In genomic region chr6:87210979-87211378, GRCh38 we compare ENCODE assay signal across 11 cellular contexts. TPM values are rescaled to one million over a fixed set of nuclear protein-coding genes. Genes with fewer than 3 reads are reported as not detected.
A peak's percentile ranks its signal among the peaks of the same experiment; 100 is the strongest.
DNase-seq lines count a peak whose midpoint lies in the region; ATAC-seq and TF ChIP-seq lines count a peak whose summit lies in the region.
"Had no signal": no experiment of that assay in that cellular context is flagged by ENCODE, and none has a peak within 500 bp of the region (broad histone marks: within the 10 kb centered on the region; RNA-seq: fewer than 3 reads in every experiment).

No MANE protein-coding gene starts in this region.

- no peak for DNase-seq in activated CD8-positive, alpha-beta memory T cell treated with anti-CD3 and anti-CD28 coated beads, Interleukin-2, amount 10 ng/mL, durations not matched to agents 7 days and 5 days
- no peak for DNase-seq in activated CD8-positive, alpha-beta memory T cell treated with anti-CD3 and anti-CD28 coated beads, Interleukin-2, amount 50 U/mL, for 48 hours
- DNase-seq in right lobe of liver, result no peak
- DNase-seq in coronary artery (ENCODE audit: low spot score), result no peak
- DNase-seq in AG08396 (ENCODE audit: low spot score), result no peak
- DNase-seq: NCI-H226 had no signal

- peaks cover 24% of the 10 kb centered on the region for H3K36me3 Mint-ChIP-seq in activated CD8-positive, alpha-beta memory T cell treated with anti-CD3 and anti-CD28 coated beads, Interleukin-2, amount 10 ng/mL, durations not matched to agents 7 days and 5 days
- peaks cover 17% of the 10 kb centered on the region for H3K36me3 Mint-ChIP-seq in stimulated activated memory B cell treated with anti-CD40 and anti-IgM and Interleukin-4, amounts not matched to agents 10 μg/mL and 1 μg/mL and 100 μg/mL, for 72 hours

- H3K4me1 Mint-ChIP-seq in activated CD8-positive, alpha-beta memory T cell treated with anti-CD3 and anti-CD28 coated beads, Interleukin-2, amount 10 ng/mL, durations not matched to agents 7 days and 5 days, result peaks cover 44% of the 10 kb centered on the region
- H3K4me1 Mint-ChIP-seq in stimulated activated memory B cell treated with anti-CD40 and anti-IgM and Interleukin-4, amounts not matched to agents 10 μg/mL and 1 μg/mL and 100 μg/mL, for 72 hours, result peaks cover 67% of the 10 kb centered on the region

- TF ChIP-seq CTCF in right lobe of liver (IDR thresholded peaks at IDR 0.05) (no peak), coronary artery (IDR thresholded peaks at IDR 0.05) (no peak)

- TF ChIP-seq POLR2A in right lobe of liver (IDR thresholded peaks at IDR 0.05), result no peak

- no peak overlapping the region for H3K9ac ChIP-seq in HUES6 (ENCODE audit: low read length)

- CTCF ChIA-PET in activated CD8-positive, alpha-beta memory T cell treated with anti-CD3 and anti-CD28 coated beads, Interleukin-2, amount 10 ng/mL, durations not matched to agents 7 days and 5 days (lab: Charles Lee), result no interaction called here

- H3K27me3 Mint-ChIP-seq in activated CD8-positive, alpha-beta memory T cell treated with anti-CD3 and anti-CD28 coated beads, Interleukin-2, amount 10 ng/mL, durations not matched to agents 7 days and 5 days, result no peaks in the 10 kb centered on the region
- H3K27me3 Mint-ChIP-seq in stimulated activated memory B cell treated with anti-CD40 and anti-IgM and Interleukin-4, amounts not matched to agents 10 μg/mL and 1 μg/mL and 100 μg/mL, for 72 hours, result no peaks in the 10 kb centered on the region
- H3K27me3 Mint-ChIP-seq: dendritic cell treated with granulocyte-macrophage colony-stimulating factor and Interleukin-4, amounts not matched to agents 40 ng/mL and 50 ng/mL, for 4 days had no signal

- H3K27ac Mint-ChIP-seq in activated CD8-positive, alpha-beta memory T cell treated with anti-CD3 and anti-CD28 coated beads, Interleukin-2, amount 10 ng/mL, durations not matched to agents 7 days and 5 days, result no peak overlapping the region
- H3K27ac Mint-ChIP-seq in stimulated activated memory B cell treated with anti-CD40 and anti-IgM and Interleukin-4, amounts not matched to agents 10 μg/mL and 1 μg/mL and 100 μg/mL, for 72 hours, result no peak overlapping the region
- H3K27ac Mint-ChIP-seq: dendritic cell treated with granulocyte-macrophage colony-stimulating factor and Interleukin-4, amounts not matched to agents 40 ng/mL and 50 ng/mL, for 4 days had no signal

- H3K36me3 ChIP-seq in HUES6 (ENCODE audit: control insufficient read depth, insufficient read depth, low read length) (peaks cover 5% of the 10 kb centered on the region; the same call in 1 of the 2 replicates), right lobe of liver (no peaks in the 10 kb centered on the region)
- H3K36me3 ChIP-seq: vagina had no signal

- H3K9me3 Mint-ChIP-seq in activated CD8-positive, alpha-beta memory T cell treated with anti-CD3 and anti-CD28 coated beads, Interleukin-2, amount 10 ng/mL, durations not matched to agents 7 days and 5 days (ENCODE audit: low read depth), result no peaks in the 10 kb centered on the region
- H3K9me3 Mint-ChIP-seq in stimulated activated memory B cell treated with anti-CD40 and anti-IgM and Interleukin-4, amounts not matched to agents 10 μg/mL and 1 μg/mL and 100 μg/mL, for 72 hours, result no peaks in the 10 kb centered on the region
- H3K9me3 Mint-ChIP-seq: dendritic cell treated with granulocyte-macrophage colony-stimulating factor and Interleukin-4, amounts not matched to agents 40 ng/mL and 50 ng/mL, for 4 days had no signal

- H3K27me3 ChIP-seq in HUES6 (ENCODE audit: control insufficient read depth, insufficient read depth, low read length), result no peaks in the 10 kb centered on the region
- H3K27me3 ChIP-seq in right lobe of liver, result no peaks in the 10 kb centered on the region
- H3K27me3 ChIP-seq: vagina had no signal

- no peak overlapping the region; the same call in 1 of the 2 replicates for H3K27ac ChIP-seq in HUES6 (ENCODE audit: low read depth, low read length)
- H3K27ac ChIP-seq in right lobe of liver, result no peak overlapping the region
- H3K27ac ChIP-seq in coronary artery, result no peak overlapping the region
- H3K27ac ChIP-seq: vagina had no signal

- WGBS in right lobe of liver (ENCODE audit: insufficient coverage, low coverage, low lambda C conversion rate, missing lambda C conversion rate), result 77% methylated on average over 1 of the region's 1 CpG

- ATAC-seq in activated CD8-positive, alpha-beta memory T cell treated with anti-CD3 and anti-CD28 coated beads, Interleukin-2, amount 10 ng/mL, durations not matched to agents 7 days and 5 days, result peak; percentile 47
- ATAC-seq in HG02642 (IDR thresholded peaks at IDR 0.05; ENCODE audit: poor library complexity, unreplicated experiment) (peak; percentile 98), right lobe of liver (no peak)
- ATAC-seq in stimulated activated memory B cell treated with anti-CD40 and anti-IgM and Interleukin-4, amounts not matched to agents 10 μg/mL and 1 μg/mL and 100 μg/mL, for 72 hours, result peak; percentile 92

- no peaks in the 10 kb centered on the region for H3K9me3 ChIP-seq in HUES6 (ENCODE audit: control insufficient read depth, insufficient read depth, low read depth, low read length)
- H3K9me3 ChIP-seq in right lobe of liver, result no peaks in the 10 kb centered on the region
- H3K9me3 ChIP-seq: vagina had no signal

- H3K4me3 Mint-ChIP-seq in activated CD8-positive, alpha-beta memory T cell treated with anti-CD3 and anti-CD28 coated beads, Interleukin-2, amount 10 ng/mL, durations not matched to agents 7 days and 5 days, result no peak overlapping the region
- no peak overlapping the region for H3K4me3 Mint-ChIP-seq in stimulated activated memory B cell treated with anti-CD40 and anti-IgM and Interleukin-4, amounts not matched to agents 10 μg/mL and 1 μg/mL and 100 μg/mL, for 72 hours
- H3K4me3 Mint-ChIP-seq: dendritic cell treated with granulocyte-macrophage colony-stimulating factor and Interleukin-4, amounts not matched to agents 40 ng/mL and 50 ng/mL, for 4 days had no signal

- H3K4me1 ChIP-seq in HUES6 (ENCODE audit: control insufficient read depth, insufficient read depth, low read length) (peaks cover 79% of the 10 kb centered on the region), right lobe of liver (no peaks in the 10 kb centered on the region)

- intact Hi-C loops in right lobe of liver (cut with DNase I), result no loop called here

- H3K4me3 ChIP-seq in HUES6 (ENCODE audit: low read depth, low read length) (peak overlapping the region; percentile 15; the same call in 1 of the 2 replicates), right lobe of liver (no peak overlapping the region), coronary artery (no peak overlapping the region)
- H3K4me3 ChIP-seq: vagina had no signal

RNA-seq across cellular contexts. Expression of gene ZNF292, which starts 55.6 kb away (rescaled TPM):
- 10 to 100 TPM; 47.9 to 58.5 TPM for total RNA-seq in activated CD8-positive, alpha-beta memory T cell treated with anti-CD3 and anti-CD28 coated beads, Interleukin-2, amount 10 ng/mL, durations not matched to agents 7 days and 5 days
- total RNA-seq in right lobe of liver, result 10 to 100 TPM in 5 of 6 experiments, 1 to 10 TPM in 1; 8.7 to 22.0 (median 11.2) TPM

Comparison
In these comparisons a context has a peak if more than half of its experiments do, and no peak if none do; other contexts are left out.
1. ATAC-seq: peak in activated CD8-positive, alpha-beta memory T cell treated with anti-CD3 and anti-CD28 coated beads, Interleukin-2, amount 10 ng/mL, durations not matched to agents 7 days and 5 days (single experiment), HG02642 (single experiment) and stimulated activated memory B cell treated with anti-CD40 and anti-IgM and Interleukin-4, amounts not matched to agents 10 μg/mL and 1 μg/mL and 100 μg/mL, for 72 hours (single experiment); none in right lobe of liver (0 of 4).